Comparison of ENCODE assay signal across 9 cellular contexts in the genomic region with DNA sequence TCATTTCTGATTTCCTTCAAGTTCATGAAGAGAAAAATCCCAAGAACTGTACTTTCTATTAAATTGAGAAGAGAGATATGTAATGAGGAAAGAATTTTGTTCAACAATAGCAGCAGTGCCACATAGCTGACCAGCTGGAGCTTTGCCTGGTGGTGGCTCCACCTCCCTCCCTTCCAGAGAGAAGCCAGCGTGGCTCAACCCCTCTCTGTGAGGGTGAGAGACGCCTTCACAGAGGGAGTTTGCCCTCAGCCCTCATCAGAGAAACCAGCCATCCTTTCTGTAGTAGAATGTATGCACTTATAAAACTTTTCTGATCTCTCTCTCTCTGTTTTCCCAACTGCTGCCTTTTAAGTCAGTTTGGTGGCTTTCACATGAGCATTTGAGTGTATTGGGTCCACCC. TPM values are rescaled to one million over a fixed set of nuclear protein-coding genes. Genes with fewer than 3 reads are reported as not detected.
DNase-seq lines count a peak whose midpoint lies in the region; ATAC-seq, FAIRE-seq and TF ChIP-seq lines count a peak whose summit lies in the region.
"Had no signal": no experiment of that assay in that cellular context is flagged by ENCODE, and none has a peak within 500 bp of the region (broad histone marks: within the 10 kb centered on the region; RNA-seq: fewer than 3 reads in every experiment).

No MANE protein-coding gene starts in this region.

- 30% methylated on average over 2 of the region's 2 CpGs for WGBS in A549 (ENCODE audit: missing lambda C conversion rate)

- H3K4me3 ChIP-seq in A549, result no peak overlapping the region
- no peak overlapping the region for H3K4me3 ChIP-seq in fibroblast of mammary gland (ENCODE audit: control insufficient read depth, low read depth, low read length)
- H3K4me3 ChIP-seq: BLaER1 had no signal

- CTCF ChIA-PET in A549 (lab: Yijun Ruan, JAX), result interaction anchor here (0.7 kb wide), 1 partner anchor 29 kb away, joined by 4 read pairs; no protein-coding TSS in a partner anchor

- DNase-seq in A549 (ENCODE audit: low read depth in 1 of 2, low spot score in 1 of 2), result no peak
- DNase-seq in NCI-H82 treated with DMSO at 0.1 percent for 48 hours (lab: John Stamatoyannopoulos, UW; ENCODE audit: unreplicated experiment), result peak; percentile 9
- DNase-seq in fibroblast of mammary gland (ENCODE audit: low read depth), result peak; percentile 89
- peak; percentile 98 for DNase-seq in myocyte (ENCODE audit: low read depth)
- no peak for DNase-seq in central memory CD4-positive, alpha-beta T cell
- no peak for DNase-seq in UCSD-AML1 (lab: John Stamatoyannopoulos, UW; ENCODE audit: unreplicated experiment)
- DNase-seq in HUDEP-2 (lab: John Stamatoyannopoulos, UW; ENCODE audit: unreplicated experiment in 76 of 76), result no peak

- TF ChIP-seq CTCF in A549 (IDR thresholded peaks at IDR 0.05), result no peak
- TF ChIP-seq CTCF in fibroblast of mammary gland (conservative IDR thresholded peaks at IDR 0.05; ENCODE audit: control insufficient read depth, insufficient read depth, low read depth, low read length), result no peak

- TF ChIP-seq POLR2A in A549 (IDR thresholded peaks at IDR 0.05; ENCODE audit: low read length), result no peak

- no peak for TF ChIP-seq RAD21 in A549 (conservative IDR thresholded peaks at IDR 0.05 in 1 of 2, IDR thresholded peaks at IDR 0.05 in 1 of 2)

- H3K4me1 ChIP-seq in A549, result no peaks in the 10 kb centered on the region
- H3K4me1 ChIP-seq: BLaER1 had no signal

- no peak for TF ChIP-seq EP300 in A549 (IDR thresholded peaks at IDR 0.05)

- 0 out of 6 replicates have a peak overlapping the region, but pooled peaks of 1 of the 2 experiments have one; percentile 19 for H3K27ac ChIP-seq in A549
- H3K27ac ChIP-seq: BLaER1 had no signal

- no peak for FAIRE-seq in A549 (lab: Jason Lieb, UNC)

- POLR2A ChIA-PET in A549 (lab: Yijun Ruan, JAX), result no interaction called here

- no peaks in the 10 kb centered on the region for H3K9me3 ChIP-seq in A549
- H3K9me3 ChIP-seq: BLaER1 had no signal

- ATAC-seq in A549 (peak; percentile 59 to 74; a peak in 2 of 6 replicates), HG03354 (IDR thresholded peaks at IDR 0.05; ENCODE audit: poor library complexity, severe bottlenecking, unreplicated experiment) (no peak)

- H3K4me2 ChIP-seq in A549, result no peak overlapping the region
- H3K4me2 ChIP-seq: BLaER1 had no signal

TF ChIP-seq in A549, 52 proteins besides CTCF, POLR2A, EP300 and RAD21:
- no peak for TF ChIP-seq BHLHE40 (IDR thresholded peaks at IDR 0.05; ENCODE audit: low read depth, low read length)
- no peak for TF ChIP-seq TFCP2L1 (CRISPR knock-in tag; IDR thresholded peaks at IDR 0.05)
TF ChIP-seq in A549: peak in this region for 0.

RNA-seq across cellular contexts. Expression of a gene that starts 20.5 kb away (rescaled TPM):
- polyA plus RNA-seq in A549 (2011; rRNA removed) (0.07 and 0.14 TPM in 2 replicates), A549 (2017; fragmentation: RNase III; extraction: RNeasy Plus Mini Kit Qiagen cat#74134 plus additional on column Dnase treatment) (not detected in 3 replicates)
- polyA plus RNA-seq in A549 (2012; cell fraction: cytosol; rRNA removed), result 0.04 TPM in 1 of 2 replicates, not detected in the other
- polyA plus RNA-seq in A549 (2012; cell fraction: nucleus; rRNA removed), result 0.04 and 0.26 TPM in 2 replicates
- polyA minus RNA-seq in A549 (2011; rRNA and poly(A)+ RNA removed), result 1.7 and 3.9 TPM in 2 replicates
- total RNA-seq in myocyte, result 1,439 and 1,654 TPM in 2 replicates
- 6,351 TPM for polyA plus RNA-seq in myocyte (2012)

Comparison
In these comparisons a context has a peak if more than half of its experiments do, and no peak if none do; other contexts are left out.
1. DNase-seq: peak in NCI-H82 treated with DMSO at 0.1 percent for 48 hours (single experiment), fibroblast of mammary gland (single experiment) and myocyte (single experiment); none in A549 (0 of 2), central memory CD4-positive, alpha-beta T cell (single experiment), UCSD-AML1 (single experiment) and HUDEP-2 (0 of 76).